36 cellular contexts compared by ENCODE assay signal in genomic region chr10:116589911-116590310, GRCh38. TPM values are rescaled to one million over a fixed set of nuclear protein-coding genes. Genes with fewer than 3 reads are reported as not detected.
"Had no signal": no experiment of that assay in that cellular context is flagged by ENCODE, and none has a peak within 500 bp of the region (broad histone marks: within the 10 kb centered on the region; RNA-seq: fewer than 3 reads in every experiment).

No MANE protein-coding gene starts in this region.

- H3K27ac Mint-ChIP-seq: activated CD4-positive, alpha-beta memory T cell treated with anti-CD3 and anti-CD28 coated beads for 36 hours; activated CD4-positive, alpha-beta T cell treated with anti-CD3 and anti-CD28 coated beads, Interleukin-2, amount 10 ng/mL, durations not matched to agents 24 days and 14 days; activated naive CD4-positive, alpha-beta T cell treated with anti-CD3 and anti-CD28 coated beads, Interleukin-2, amount 10 ng/mL, durations not matched to agents 7 days and 5 days; activated naive CD8-positive, alpha-beta T cell treated with anti-CD3 and anti-CD28 coated beads, Interleukin-2, amount 10 ng/mL, durations not matched to agents 7 days and 5 days; activated T-helper 1 cell treated with anti-CD3 and anti-CD28 coated beads, Interleukin-12 subunit alpha, Interleukin-12 subunit beta, Interleukin-2, Interleukin-4 antibody, amounts not matched to agents 30 ng/mL and 10 ng/mL and 1 ng/mL, durations not matched to agents 14 hours and 24 hours and 36 hours; endodermal cell; naive B cell; stimulated activated naive B cell treated with anti-CD40 and anti-IgM and Interleukin-4, amounts not matched to agents 10 μg/mL and 1 μg/mL and 100 μg/mL, for 72 hours; T-helper 1 cell treated with Interleukin-12 subunit alpha and Interleukin-12 subunit beta and Interleukin-4 antibody, amounts not matched to agents 30 μg/mL and 1 μg/mL, for 36 hours had no signal

- H3K27me3 ChIP-seq: ascending aorta, brain microvascular endothelial cell, ovary, sigmoid colon, tibial nerve, uterus had no signal

- H3K9me3 ChIP-seq: ascending aorta, ovary, prostate gland, sigmoid colon, tibial nerve, uterus had no signal

- H3K4me1 ChIP-seq: ascending aorta, prostate gland, sigmoid colon, tibial nerve, uterus had no signal

- FAIRE-seq: keratinocyte had no signal

- DNase-seq: activated CD4-positive, alpha-beta memory T cell treated with anti-CD3 and anti-CD28 coated beads for 36 hours; activated CD4-positive, alpha-beta T cell treated with anti-CD3 and anti-CD28 coated beads, Interleukin-2, amount 10 ng/mL, durations not matched to agents 24 days and 14 days; activated CD4-positive, CD25-positive, alpha-beta regulatory T cell treated with anti-CD3 and anti-CD28 coated beads, Interleukin-2, amount 50 U/mL, for 72 hours; activated CD8-positive, alpha-beta memory T cell treated with anti-CD3 and anti-CD28 coated beads, Interleukin-2, amount 50 U/mL, for 4 hours; activated effector memory CD4-positive, alpha-beta T cell treated with anti-CD3 and anti-CD28 coated beads, Interleukin-2, amount 50 U/mL, for 16 hours; activated naive CD4-positive, alpha-beta T cell treated with anti-CD3 and anti-CD28 coated beads, Interleukin-2, amount 10 ng/mL, durations not matched to agents 7 days and 5 days; activated naive CD8-positive, alpha-beta T cell treated with anti-CD3 and anti-CD28 coated beads, Interleukin-2, amount 10 ng/mL, durations not matched to agents 7 days and 5 days; activated T-cell treated with anti-CD3 and anti-CD28 coated beads, Interleukin-2, amount 50 U/mL, for 1 hour; brain microvascular endothelial cell; endodermal cell; foreskin fibroblast; head of caudate nucleus; hippocampal formation; left cardiac atrium; naive B cell; ovary; retina; sigmoid colon; stimulated activated CD4-positive, alpha-beta T cell treated with anti-CD3 and anti-CD28 coated beads, Interleukin-15, amount 100 ng/mL, for 24 hours; stimulated activated CD4-positive, alpha-beta T cell treated with anti-CD3 and anti-CD28 coated beads, Interleukin-2, amount 100 ng/mL, for 24 hours; stimulated activated naive B cell treated with anti-CD40 and anti-IgM and Interleukin-4, amounts not matched to agents 10 μg/mL and 1 μg/mL and 100 μg/mL, for 72 hours; T-helper 9 cell; uterus had no signal

- H3K27me3 Mint-ChIP-seq: activated CD4-positive, alpha-beta memory T cell treated with anti-CD3 and anti-CD28 coated beads for 36 hours; activated CD4-positive, alpha-beta T cell treated with anti-CD3 and anti-CD28 coated beads, Interleukin-2, amount 10 ng/mL, durations not matched to agents 24 days and 14 days; activated naive CD4-positive, alpha-beta T cell treated with anti-CD3 and anti-CD28 coated beads, Interleukin-2, amount 10 ng/mL, durations not matched to agents 7 days and 5 days; activated naive CD8-positive, alpha-beta T cell treated with anti-CD3 and anti-CD28 coated beads, Interleukin-2, amount 10 ng/mL, durations not matched to agents 7 days and 5 days; naive B cell; stimulated activated naive B cell treated with anti-CD40 and anti-IgM and Interleukin-4, amounts not matched to agents 10 μg/mL and 1 μg/mL and 100 μg/mL, for 72 hours had no signal

- H3K4me1 Mint-ChIP-seq: activated CD4-positive, alpha-beta T cell treated with anti-CD3 and anti-CD28 coated beads, Interleukin-2, amount 10 ng/mL, durations not matched to agents 24 days and 14 days; activated naive CD4-positive, alpha-beta T cell treated with anti-CD3 and anti-CD28 coated beads, Interleukin-2, amount 10 ng/mL, durations not matched to agents 7 days and 5 days; activated naive CD8-positive, alpha-beta T cell treated with anti-CD3 and anti-CD28 coated beads, Interleukin-2, amount 10 ng/mL, durations not matched to agents 7 days and 5 days; naive B cell; stimulated activated naive B cell treated with anti-CD40 and anti-IgM and Interleukin-4, amounts not matched to agents 10 μg/mL and 1 μg/mL and 100 μg/mL, for 72 hours had no signal

- ATAC-seq: esophagus mucosa; left cardiac atrium; stimulated activated naive B cell treated with anti-CD40 and anti-IgM and Interleukin-4, amounts not matched to agents 10 μg/mL and 1 μg/mL and 100 μg/mL, for 72 hours had no signal

- H3K4me3 Mint-ChIP-seq: activated CD4-positive, alpha-beta memory T cell treated with anti-CD3 and anti-CD28 coated beads for 36 hours; activated CD4-positive, alpha-beta T cell treated with anti-CD3 and anti-CD28 coated beads, Interleukin-2, amount 10 ng/mL, durations not matched to agents 24 days and 14 days; activated naive CD4-positive, alpha-beta T cell treated with anti-CD3 and anti-CD28 coated beads, Interleukin-2, amount 10 ng/mL, durations not matched to agents 7 days and 5 days; activated naive CD8-positive, alpha-beta T cell treated with anti-CD3 and anti-CD28 coated beads, Interleukin-2, amount 10 ng/mL, durations not matched to agents 7 days and 5 days; activated T-helper 1 cell treated with anti-CD3 and anti-CD28 coated beads, Interleukin-12 subunit alpha, Interleukin-12 subunit beta, Interleukin-2, Interleukin-4 antibody, amounts not matched to agents 30 ng/mL and 10 ng/mL and 1 ng/mL, durations not matched to agents 14 hours and 24 hours and 36 hours; endodermal cell; naive B cell; stimulated activated naive B cell treated with anti-CD40 and anti-IgM and Interleukin-4, amounts not matched to agents 10 μg/mL and 1 μg/mL and 100 μg/mL, for 72 hours; T-helper 1 cell treated with Interleukin-12 subunit alpha and Interleukin-12 subunit beta and Interleukin-4 antibody, amounts not matched to agents 30 μg/mL and 1 μg/mL, for 36 hours had no signal

- H3K27ac ChIP-seq: ascending aorta, brain microvascular endothelial cell, ovary, prostate gland, sigmoid colon, tibial nerve, uterus had no signal

- H3K36me3 Mint-ChIP-seq: activated CD4-positive, alpha-beta memory T cell treated with anti-CD3 and anti-CD28 coated beads for 36 hours; activated naive CD4-positive, alpha-beta T cell treated with anti-CD3 and anti-CD28 coated beads, Interleukin-2, amount 10 ng/mL, durations not matched to agents 7 days and 5 days; activated naive CD8-positive, alpha-beta T cell treated with anti-CD3 and anti-CD28 coated beads, Interleukin-2, amount 10 ng/mL, durations not matched to agents 7 days and 5 days; naive B cell; stimulated activated naive B cell treated with anti-CD40 and anti-IgM and Interleukin-4, amounts not matched to agents 10 μg/mL and 1 μg/mL and 100 μg/mL, for 72 hours had no signal

- H3K4me3 ChIP-seq: ascending aorta, ovary, prostate gland, sigmoid colon, tibial nerve, uterus had no signal

- H3K36me3 ChIP-seq: ascending aorta, brain microvascular endothelial cell, ovary, prostate gland, sigmoid colon, tibial nerve, uterus had no signal

- H3K9me3 Mint-ChIP-seq: activated CD4-positive, alpha-beta T cell treated with anti-CD3 and anti-CD28 coated beads, Interleukin-2, amount 10 ng/mL, durations not matched to agents 24 days and 14 days; activated naive CD4-positive, alpha-beta T cell treated with anti-CD3 and anti-CD28 coated beads, Interleukin-2, amount 10 ng/mL, durations not matched to agents 7 days and 5 days; activated naive CD8-positive, alpha-beta T cell treated with anti-CD3 and anti-CD28 coated beads, Interleukin-2, amount 10 ng/mL, durations not matched to agents 7 days and 5 days; activated T-helper 1 cell treated with anti-CD3 and anti-CD28 coated beads, Interleukin-12 subunit alpha, Interleukin-12 subunit beta, Interleukin-2, Interleukin-4 antibody, amounts not matched to agents 30 ng/mL and 10 ng/mL and 1 ng/mL, durations not matched to agents 14 hours and 24 hours and 36 hours; T-helper 1 cell treated with Interleukin-12 subunit alpha and Interleukin-12 subunit beta and Interleukin-4 antibody, amounts not matched to agents 30 μg/mL and 1 μg/mL, for 36 hours had no signal

RNA-seq across cellular contexts. Expression of gene PNLIPRP1, which starts 0.8 kb away (rescaled TPM):
- total RNA-seq: activated CD4-positive, alpha-beta memory T cell treated with anti-CD3 and anti-CD28 coated beads for 36 hours; activated CD4-positive, alpha-beta T cell treated with anti-CD3 and anti-CD28 coated beads, Interleukin-2, amount 10 ng/mL, durations not matched to agents 24 days and 14 days; activated CD8-positive, alpha-beta memory T cell treated with anti-CD3 and anti-CD28 coated beads for 36 hours; activated naive CD8-positive, alpha-beta T cell treated with anti-CD3 and anti-CD28 coated beads, Interleukin-2, amount 10 ng/mL, durations not matched to agents 7 days and 5 days; activated T-helper 1 cell treated with anti-CD3 and anti-CD28 coated beads, Interleukin-12 subunit alpha, Interleukin-12 subunit beta, Interleukin-2, Interleukin-4 antibody, amounts not matched to agents 30 ng/mL and 10 ng/mL and 1 ng/mL, durations not matched to agents 14 hours and 24 hours and 36 hours; ascending aorta; cardiac septum; chondrocyte; endodermal cell; esophagus mucosa; left cardiac atrium; lung microvascular endothelial cell; prostate gland; sigmoid colon; temporal lobe; uterus had no signal
- polyA plus RNA-seq: keratinocyte, neural cell, ovary had no signal

RNA-seq across cellular contexts. Expression of gene PNLIPRP2, which starts 30.8 kb away (rescaled TPM):
- total RNA-seq: activated CD4-positive, alpha-beta memory T cell treated with anti-CD3 and anti-CD28 coated beads for 36 hours; activated CD4-positive, alpha-beta T cell treated with anti-CD3 and anti-CD28 coated beads, Interleukin-2, amount 10 ng/mL, durations not matched to agents 24 days and 14 days; activated CD8-positive, alpha-beta memory T cell treated with anti-CD3 and anti-CD28 coated beads for 36 hours; activated naive CD8-positive, alpha-beta T cell treated with anti-CD3 and anti-CD28 coated beads, Interleukin-2, amount 10 ng/mL, durations not matched to agents 7 days and 5 days; activated T-helper 1 cell treated with anti-CD3 and anti-CD28 coated beads, Interleukin-12 subunit alpha, Interleukin-12 subunit beta, Interleukin-2, Interleukin-4 antibody, amounts not matched to agents 30 ng/mL and 10 ng/mL and 1 ng/mL, durations not matched to agents 14 hours and 24 hours and 36 hours; ascending aorta; cardiac septum; chondrocyte; esophagus mucosa; left cardiac atrium; lung microvascular endothelial cell; prostate gland; sigmoid colon; temporal lobe; uterus had no signal
- polyA plus RNA-seq: keratinocyte, neural cell had no signal

RNA-seq across cellular contexts. Expression of gene PNLIP, which starts 44.2 kb away (rescaled TPM):
- total RNA-seq: activated CD4-positive, alpha-beta memory T cell treated with anti-CD3 and anti-CD28 coated beads for 36 hours; activated CD4-positive, alpha-beta T cell treated with anti-CD3 and anti-CD28 coated beads, Interleukin-2, amount 10 ng/mL, durations not matched to agents 24 days and 14 days; activated CD8-positive, alpha-beta memory T cell treated with anti-CD3 and anti-CD28 coated beads for 36 hours; activated naive CD8-positive, alpha-beta T cell treated with anti-CD3 and anti-CD28 coated beads, Interleukin-2, amount 10 ng/mL, durations not matched to agents 7 days and 5 days; activated T-helper 1 cell treated with anti-CD3 and anti-CD28 coated beads, Interleukin-12 subunit alpha, Interleukin-12 subunit beta, Interleukin-2, Interleukin-4 antibody, amounts not matched to agents 30 ng/mL and 10 ng/mL and 1 ng/mL, durations not matched to agents 14 hours and 24 hours and 36 hours; ascending aorta; cardiac septum; chondrocyte; endodermal cell; esophagus mucosa; left cardiac atrium; lung microvascular endothelial cell; prostate gland; sigmoid colon; temporal lobe; uterus had no signal
- polyA plus RNA-seq: keratinocyte, neural cell had no signal
